ENCODE assay signal across 8 cellular contexts in genomic region chr11:130314749-130315285, GRCh38. TPM values are rescaled to one million over a fixed set of nuclear protein-coding genes. Genes with fewer than 3 reads are reported as not detected.
DNase-seq lines count a peak whose midpoint lies in the region; ATAC-seq and TF ChIP-seq lines count a peak whose summit lies in the region.

ZBTB44 (minus strand) TSS chr11:130314917; CDS start chr11:130261873, 53,044 bp downstream.

- no peaks in the 10 kb centered on the region for H3K9me2 ChIP-seq in OCI-LY7 (ENCODE audit: insufficient read depth, low read length)

- H3K36me3 Mint-ChIP-seq in Calu3 (ENCODE audit: insufficient read depth, unreplicated experiment) = peaks cover 29% of the 10 kb centered on the region

- H3K4me3 ChIP-seq in HUES64 (ENCODE audit: low read length) (peak within 1 kb of the TSS; percentile 88), OCI-LY7 (ENCODE audit: low read depth, low read length, poor library complexity, severe bottlenecking) (peak within 1 kb of the TSS; percentile 89), epithelial cell of proximal tubule (ENCODE audit: low read depth, low read length) (peak within 1 kb of the TSS; percentile 84), mucosa of rectum (ENCODE audit: low read length in 2 of 2) (peak within 1 kb of the TSS; percentile 82 to 89)

- H3K9me3 Mint-ChIP-seq in Calu3 (ENCODE audit: low read depth, unreplicated experiment) = no peaks in the 10 kb centered on the region

- H3K27me3 Mint-ChIP-seq in Calu3 (ENCODE audit: unreplicated experiment) = no peaks in the 10 kb centered on the region

- intact Hi-C loops in Calu3 (cut with micrococcal nuclease; ENCODE audit: unreplicated experiment) = loop anchor here (10.0 kb wide), 1 partner anchor 70 kb away; no protein-coding TSS in a partner anchor
- intact Hi-C loops in OCI-LY7 (cut with micrococcal nuclease; ENCODE audit: unreplicated experiment) = loop anchor here (5.0 to 10.0 kb wide), 4 partner anchors 43 to 310 kb away; partner anchors contain the start of gene PRDM10

- ATAC-seq in GM21423 (IDR thresholded peaks at IDR 0.05; ENCODE audit: unreplicated experiment) = peak; percentile 59

- H3K9ac ChIP-seq in HUES64 (ENCODE audit: low read depth, low read length) (peak within 1 kb of the TSS; percentile 76), mucosa of rectum (ENCODE audit: low read depth in 1 of 2, low read length in 2 of 2) (peak within 1 kb of the TSS; percentile 81 to 85)

- DNase-seq in Calu3 (peak; percentile 79), OCI-LY7 (ENCODE audit: low spot score) (peak; percentile 94), activated T-cell treated with anti-CD3 and anti-CD28 coated beads for 4 hours (peak; percentile 89), epithelial cell of proximal tubule (ENCODE audit: low read depth) (no peak)
- peak; percentile 81 to 82 for DNase-seq in stimulated activated CD8-positive, alpha-beta memory T cell treated with anti-CD3 and anti-CD28 coated beads, Interleukin-4, amount 100 ng/mL, for 4 hours (ENCODE audit: low read depth in 2 of 2, low spot score in 1 of 2)

- H3K9me3 ChIP-seq in HUES64 (ENCODE audit: insufficient read depth, low read depth, low read length) (peaks cover 3% of the 10 kb centered on the region), OCI-LY7 (ENCODE audit: low read length) (peaks cover 2% of the 10 kb centered on the region; the same call in 1 of the 2 replicates), mucosa of rectum (ENCODE audit: control insufficient read depth in 2 of 2, low read length in 2 of 2) (no peaks in the 10 kb centered on the region)

- H3K4me1 Mint-ChIP-seq in Calu3 (ENCODE audit: low read depth, unreplicated experiment) = peaks cover 46% of the 10 kb centered on the region

- H3K4me2 ChIP-seq in OCI-LY7 (ENCODE audit: low read length) = peak within 1 kb of the TSS; percentile 94

- H3K27ac Mint-ChIP-seq in Calu3 (ENCODE audit: unreplicated experiment) = peak within 1 kb of the TSS; percentile 90

- H3K4me1 ChIP-seq in HUES64 (ENCODE audit: insufficient read depth, low read length) (peaks cover 42% of the 10 kb centered on the region), OCI-LY7 (ENCODE audit: insufficient read depth, low read length, poor library complexity, severe bottlenecking) (peaks cover 42% of the 10 kb centered on the region), mucosa of rectum (ENCODE audit: control insufficient read depth in 2 of 2, insufficient read depth in 2 of 2, low read length in 2 of 2) (peaks cover 0 to 8% of the 10 kb centered on the region in 2 donors)

- H3K27ac ChIP-seq in HUES64 (ENCODE audit: low read depth, low read length) (peak within 1 kb of the TSS; percentile 87), OCI-LY7 (ENCODE audit: low read depth, low read length, poor library complexity, severe bottlenecking) (peak within 1 kb of the TSS; percentile 78), mucosa of rectum (ENCODE audit: low read depth in 2 of 2, low read length in 2 of 2) (peak within 1 kb of the TSS; percentile 91 to 94)

- 5% methylated on average over 43 of the region's 43 CpGs for WGBS in HUES64

- H3K27me3 ChIP-seq in HUES64 (ENCODE audit: insufficient read depth, low read length) = no peaks in the 10 kb centered on the region
- no peaks in the 10 kb centered on the region for H3K27me3 ChIP-seq in mucosa of rectum (ENCODE audit: control insufficient read depth in 2 of 2, insufficient read depth in 2 of 2, low read length in 2 of 2)

- peak within 1 kb of the TSS; percentile 98 for H2AFZ ChIP-seq in OCI-LY7 (ENCODE audit: low read length)

- TF ChIP-seq CTCF in Calu3 (IDR thresholded peaks at IDR 0.05; ENCODE audit: unreplicated experiment) (no peak), OCI-LY7 (conservative IDR thresholded peaks at IDR 0.05; ENCODE audit: low read length) (no peak), epithelial cell of proximal tubule (conservative IDR thresholded peaks at IDR 0.05; ENCODE audit: low read depth, low read length) (no peak)

- peaks cover 40% of the 10 kb centered on the region for H3K79me2 ChIP-seq in OCI-LY7 (ENCODE audit: insufficient read depth, low read depth, low read length)

- POLR2A ChIA-PET in OCI-LY7 (lab: Charles Lee) = no interaction called here

- H3K36me3 ChIP-seq in HUES64 (ENCODE audit: insufficient read depth, low read length) = no peaks in the 10 kb centered on the region
- H3K36me3 ChIP-seq in OCI-LY7 (ENCODE audit: insufficient read depth, low read length) = 0 out of 2 replicates have a peak, but pooled peaks cover 5% of the 10 kb centered on the region
- H3K36me3 ChIP-seq in mucosa of rectum (ENCODE audit: control insufficient read depth in 2 of 2, insufficient read depth in 2 of 2, low read length in 2 of 2) = no peaks in the 10 kb centered on the region

- CTCF ChIA-PET in Calu3 (lab: Charles Lee) (no interaction called here), OCI-LY7 (lab: Charles Lee; ENCODE audit: unreplicated experiment) (no interaction called here)

- H3K4me3 Mint-ChIP-seq in Calu3 (ENCODE audit: low read depth, unreplicated experiment) = peak within 1 kb of the TSS; percentile 76

- H4K20me1 ChIP-seq in OCI-LY7 (ENCODE audit: insufficient read depth, low read length) = peaks cover 13% of the 10 kb centered on the region

- BruUV-seq in Calu3 (replicated peaks; lab: Mats Ljungman, UMichigan) = no TSS peak
- BruUV-seq in OCI-LY7 (replicated peaks; lab: Mats Ljungman, UMichigan) = no TSS peak

RNA-seq across cellular contexts. Expression of gene ZBTB44, which starts in this region (rescaled TPM):
- total RNA-seq in Calu3 (2022) = 23.6 and 29.7 TPM in 2 replicates
- polyA plus RNA-seq in HUES64 (2013, experiment 1 of 2) = 29.2 TPM
- polyA plus RNA-seq in HUES64 (2013, experiment 2 of 2) = 31.8 TPM
- 43.3 and 60.2 TPM in 2 replicates for total RNA-seq in OCI-LY7 (2014; rRNA removed; shearing (Covaris generic))
- total RNA-seq in OCI-LY7 (2022) = 57.4 and 73.9 TPM in 2 replicates
- total RNA-seq in epithelial cell of proximal tubule = 13.5 and 14.8 TPM in 2 replicates
